Comparison of ENCODE assay signal across 31 cellular contexts in genomic region chr3:127985655-127986225, GRCh38.
"Had no signal": no experiment of that assay in that cellular context is flagged by ENCODE, and none has a peak within 500 bp of the region (broad histone marks: within the 10 kb centered on the region; RNA-seq: fewer than 3 reads in every experiment).

No MANE protein-coding gene starts in this region.

- H3K27ac Mint-ChIP-seq: activated B cell treated with CpG ODN at 0.5 μM for 24 hours; activated CD8-positive, alpha-beta T cell treated with anti-CD3 and anti-CD28 coated beads for 36 hours; activated naive CD8-positive, alpha-beta T cell; activated T-helper 17 cell treated with anti-CD3 and anti-CD28 coated beads, Interleukin-2, amount 50 U/mL, for 72 hours; dendritic cell treated with granulocyte-macrophage colony-stimulating factor and Interleukin-4, amounts not matched to agents 40 ng/mL and 50 ng/mL, for 4 days; T-helper 17 cell; T-helper 2 cell treated with Interferon-gamma antibody and Interleukin-4, amounts not matched to agents 5 μg/mL and 100 μg/mL, for 36 hours had no signal

- H3K4me1 Mint-ChIP-seq: activated B cell treated with CpG ODN at 0.5 μM for 24 hours; activated T-helper 17 cell treated with anti-CD3 and anti-CD28 coated beads, Interleukin-2, amount 50 U/mL, for 72 hours; central memory CD8-positive, alpha-beta T cell had no signal

- H3K9me3 Mint-ChIP-seq: activated B cell treated with CpG ODN at 0.5 μM for 24 hours; activated CD8-positive, alpha-beta T cell treated with anti-CD3 and anti-CD28 coated beads for 36 hours; activated T-cell treated with anti-CD3 and anti-CD28 coated beads, Interleukin-2, amount 50 U/mL, for 4 hours; activated T-helper 17 cell treated with anti-CD3 and anti-CD28 coated beads, Interleukin-2, amount 50 U/mL, for 72 hours; central memory CD8-positive, alpha-beta T cell; dendritic cell treated with granulocyte-macrophage colony-stimulating factor and Interleukin-4, amounts not matched to agents 40 ng/mL and 50 ng/mL, for 4 days; T-helper 2 cell treated with Interferon-gamma antibody and Interleukin-4, amounts not matched to agents 5 μg/mL and 100 μg/mL, for 36 hours had no signal

- H3K36me3 Mint-ChIP-seq: activated naive CD8-positive, alpha-beta T cell had no signal

- H3K36me3 ChIP-seq: brain microvascular endothelial cell, esophagus squamous epithelium, WERI-Rb-1 had no signal

- H3K27ac ChIP-seq: brain microvascular endothelial cell, coronary artery, dorsolateral prefrontal cortex, esophagus squamous epithelium, gastroesophageal sphincter, WERI-Rb-1 had no signal

- ATAC-seq: activated CD4-positive, CD25-positive, alpha-beta regulatory T cell treated with anti-CD3 and anti-CD28 coated beads, Interleukin-2, amount 50 U/mL, for 24 hours; activated CD8-positive, alpha-beta T cell treated with anti-CD3 and anti-CD28 coated beads for 36 hours; activated T-cell treated with anti-CD3 and anti-CD28 coated beads, Interleukin-2, amount 50 U/mL, for 4 hours; activated T-helper 17 cell treated with anti-CD3 and anti-CD28 coated beads, Interleukin-2, amount 50 U/mL, for 72 hours; gastroesophageal sphincter; T-helper 17 cell had no signal

- H3K4me3 ChIP-seq: coronary artery, dorsolateral prefrontal cortex, esophagus squamous epithelium, gastroesophageal sphincter had no signal

- H3K27me3 Mint-ChIP-seq: activated B cell treated with CpG ODN at 0.5 μM for 24 hours; activated CD8-positive, alpha-beta T cell treated with anti-CD3 and anti-CD28 coated beads for 36 hours; dendritic cell treated with granulocyte-macrophage colony-stimulating factor and Interleukin-4, amounts not matched to agents 40 ng/mL and 50 ng/mL, for 4 days had no signal

- H3K4me3 Mint-ChIP-seq: activated B cell treated with CpG ODN at 0.5 μM for 24 hours; activated CD8-positive, alpha-beta T cell treated with anti-CD3 and anti-CD28 coated beads for 36 hours; activated naive CD8-positive, alpha-beta T cell; activated T-cell treated with anti-CD3 and anti-CD28 coated beads, Interleukin-2, amount 50 U/mL, for 4 hours; activated T-helper 17 cell treated with anti-CD3 and anti-CD28 coated beads, Interleukin-2, amount 50 U/mL, for 72 hours; central memory CD8-positive, alpha-beta T cell; dendritic cell treated with granulocyte-macrophage colony-stimulating factor and Interleukin-4, amounts not matched to agents 40 ng/mL and 50 ng/mL, for 4 days; T-helper 17 cell; T-helper 2 cell treated with Interferon-gamma antibody and Interleukin-4, amounts not matched to agents 5 μg/mL and 100 μg/mL, for 36 hours had no signal

- H3K4me1 ChIP-seq: esophagus squamous epithelium had no signal

- H3K9me3 ChIP-seq: esophagus squamous epithelium, gastroesophageal sphincter had no signal

- DNase-seq: activated B cell treated with CpG ODN at 0.5 μM for 24 hours; activated CD4-positive, alpha-beta T cell treated with anti-CD3 and anti-CD28 coated beads for 48 hours; activated CD4-positive, alpha-beta T cell treated with anti-CD3 and anti-CD28 coated beads, Interleukin-2, amount 50 U/mL, for 1 hour; activated CD4-positive, alpha-beta T cell treated with anti-CD3 and anti-CD28 coated beads, Interleukin-2, amount 50 U/mL, for 48 hours; activated CD8-positive, alpha-beta memory T cell treated with anti-CD3 and anti-CD28 coated beads for 24 hours; activated CD8-positive, alpha-beta T cell treated with anti-CD3 and anti-CD28 coated beads for 36 hours; activated effector memory CD4-positive, alpha-beta T cell treated with Interleukin-2 at 50 U/mL for 16 hours; activated gamma-delta T cell treated with Interleukin-2 at 50 U/mL for 16 hours; activated naive CD4-positive, alpha-beta T cell treated with anti-CD3 and anti-CD28 coated beads, Interleukin-2, amount 50 U/mL, for 16 hours; activated naive CD4-positive, alpha-beta T cell treated with Interleukin-2 at 50 U/mL for 16 hours; activated T-cell treated with anti-CD3 and anti-CD28 coated beads, Interleukin-2, amount 50 U/mL, for 4 hours; amniotic stem cell; anterior cingulate cortex; brain microvascular endothelial cell; dorsolateral prefrontal cortex; effector memory CD4-positive, alpha-beta T cell; erythroblast; esophagus squamous epithelium; foreskin melanocyte; T-helper 1 cell; T-helper 17 cell; T1000; WERI-Rb-1 had no signal

- H3K27me3 ChIP-seq: brain microvascular endothelial cell, dorsolateral prefrontal cortex, esophagus squamous epithelium, gastroesophageal sphincter had no signal
